8 cellular contexts compared by ENCODE assay signal in the genomic region with DNA sequence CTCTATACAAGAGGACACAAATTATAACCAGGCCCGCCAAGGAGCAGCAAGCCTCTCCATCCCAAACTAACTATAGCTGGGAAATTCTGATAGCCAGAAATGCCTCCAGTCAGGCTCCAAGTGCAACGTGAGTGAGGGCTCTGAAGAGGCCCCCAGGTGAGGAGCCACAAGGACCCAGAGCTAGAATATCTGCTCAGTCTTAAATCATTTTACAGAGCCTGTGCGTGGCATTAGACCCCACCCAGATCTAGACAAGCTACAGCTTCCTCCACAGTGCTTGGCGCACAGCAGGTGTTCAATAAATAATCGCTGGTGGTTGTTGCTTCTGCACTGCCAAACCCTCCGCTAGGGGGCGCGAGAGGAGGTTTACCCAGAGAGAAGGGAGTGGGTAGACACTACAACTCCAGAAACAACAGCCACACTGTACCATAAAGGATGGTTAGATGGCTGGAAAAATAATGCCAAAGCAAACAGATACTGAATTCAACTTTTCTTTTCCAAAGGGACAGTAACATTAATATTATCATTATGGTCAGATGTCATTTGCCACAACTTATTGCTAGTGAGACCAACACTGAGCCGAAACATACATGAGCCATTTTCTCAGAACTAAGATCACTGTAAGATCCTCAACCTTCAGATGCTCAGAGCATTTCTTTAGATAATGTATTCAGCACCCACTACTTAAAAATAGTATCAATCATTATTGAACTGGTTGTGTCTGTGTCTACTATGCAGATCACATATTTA. TPM values are rescaled to one million over a fixed set of nuclear protein-coding genes. Genes with fewer than 3 reads are reported as not detected.
DNase-seq lines count a peak whose midpoint lies in the region; ATAC-seq, FAIRE-seq and TF ChIP-seq lines count a peak whose summit lies in the region.

No MANE protein-coding gene starts in this region.

- H3K4me2 ChIP-seq in HepG2 (ENCODE audit: low read depth, low read length) = no peak overlapping the region

- H3K27ac Mint-ChIP-seq in activated CD8-positive, alpha-beta T cell treated with anti-CD3 and anti-CD28 coated beads, Interleukin-2, amount 10 ng/mL, durations not matched to agents 7 days and 5 days = no peak overlapping the region
- H3K27ac Mint-ChIP-seq in stimulated activated memory B cell treated with anti-CD40 and anti-IgM and Interleukin-4, amounts not matched to agents 10 μg/mL and 1 μg/mL and 100 μg/mL, for 72 hours = no peak overlapping the region

- no peak overlapping the region for H3K27ac ChIP-seq in HepG2 (ENCODE audit: extremely low read length, insufficient read depth, low read length)

- intact Hi-C loops in HepG2 (cut with micrococcal nuclease; ENCODE audit: unreplicated experiment) = loop anchor here (10.0 kb wide), 2 partner anchors 253 to 1207 kb away; no protein-coding TSS in a partner anchor

- no peaks in the 10 kb centered on the region for H4K20me1 ChIP-seq in HepG2 (ENCODE audit: insufficient read depth, low read length)

- no peaks in the 10 kb centered on the region for H3K36me3 Mint-ChIP-seq in activated CD8-positive, alpha-beta T cell treated with anti-CD3 and anti-CD28 coated beads, Interleukin-2, amount 10 ng/mL, durations not matched to agents 7 days and 5 days (ENCODE audit: low read depth)
- H3K36me3 Mint-ChIP-seq in stimulated activated memory B cell treated with anti-CD40 and anti-IgM and Interleukin-4, amounts not matched to agents 10 μg/mL and 1 μg/mL and 100 μg/mL, for 72 hours = no peaks in the 10 kb centered on the region

- H3K4me3 ChIP-seq in H7 (ENCODE audit: insufficient read depth, low read depth, low read length) (no peak overlapping the region), HepG2 (replicated peaks in 1 of 3; ENCODE audit: insufficient read depth in 1 of 3, low read depth in 2 of 3, low read length in 3 of 3) (no peak overlapping the region)

- H3K4me1 Mint-ChIP-seq in activated CD8-positive, alpha-beta T cell treated with anti-CD3 and anti-CD28 coated beads, Interleukin-2, amount 10 ng/mL, durations not matched to agents 7 days and 5 days (ENCODE audit: low read depth) = no peaks in the 10 kb centered on the region
- H3K4me1 Mint-ChIP-seq in stimulated activated memory B cell treated with anti-CD40 and anti-IgM and Interleukin-4, amounts not matched to agents 10 μg/mL and 1 μg/mL and 100 μg/mL, for 72 hours = no peaks in the 10 kb centered on the region

- BruUV-seq in HepG2 (replicated peaks; lab: Mats Ljungman, UMichigan) = no TSS peak

- peak; percentile 77 for TF ChIP-seq CTCF in HepG2 (CRISPR knock-in tag; IDR thresholded peaks at IDR 0.05)

- peak; percentile 28 for DNase-seq in activated T-cell treated with anti-CD3 and anti-CD28 coated beads for 48 hours (ENCODE audit: low read depth)
- no peak for DNase-seq in activated T-cell treated with anti-CD3 and anti-CD28 coated beads for 4 hours
- DNase-seq in H7 = peak; percentile 78
- DNase-seq in MV-4-11 (lab: John Stamatoyannopoulos, UW) = peak; percentile 25
- peak; percentile 55 for DNase-seq in activated CD8-positive, alpha-beta T cell treated with anti-CD3 and anti-CD28 coated beads, Interleukin-2, amount 10 ng/mL, durations not matched to agents 7 days and 5 days
- DNase-seq in HepG2 (ENCODE audit: low spot score) = peak; percentile 23
- no peak for DNase-seq in KG1 (lab: John Stamatoyannopoulos, UW)

- H3K9me3 ChIP-seq in HepG2 (ENCODE audit: low read length) = no peaks in the 10 kb centered on the region

- H3K4me1 ChIP-seq in HepG2 (ENCODE audit: insufficient read depth, low read length) = no peaks in the 10 kb centered on the region

- POLR2A ChIA-PET in activated CD8-positive, alpha-beta T cell treated with anti-CD3 and anti-CD28 coated beads, Interleukin-2, amount 10 ng/mL, durations not matched to agents 7 days and 5 days (lab: Charles Lee) = interaction anchor here (0.6 kb wide), 1 partner anchor 14 kb away, joined by 4 read pairs; no protein-coding TSS in a partner anchor
- POLR2A ChIA-PET in HepG2 (lab: Yijun Ruan, JAX) = no interaction called here

- peaks cover 86% of the 10 kb centered on the region for H3K27me3 ChIP-seq in H7 (ENCODE audit: control insufficient read depth, insufficient read depth, low read length)
- peaks cover 3 to 34% of the 10 kb centered on the region in 2 experiments; a peak in 3 of 5 replicates for H3K27me3 ChIP-seq in HepG2 (ENCODE audit: control insufficient read depth in 1 of 2, insufficient read depth in 2 of 2, low read length in 2 of 2)

- WGBS in HepG2 (ENCODE audit: low lambda C conversion rate) = 9% methylated on average over 9 of the region's 9 CpGs

- H2AFZ ChIP-seq in HepG2 (ENCODE audit: low read length) = no peak overlapping the region

- CTCF ChIA-PET in activated CD8-positive, alpha-beta T cell treated with anti-CD3 and anti-CD28 coated beads, Interleukin-2, amount 10 ng/mL, durations not matched to agents 7 days and 5 days (lab: Charles Lee) = interaction anchor here (0.7 to 1.2 kb wide), 2 partner anchors 27 to 70 kb away, joined by 3 read pairs; no protein-coding TSS in a partner anchor
- CTCF ChIA-PET in HepG2 (lab: Yijun Ruan, JAX; ENCODE audit: low intra/inter-chr PET ratio, low total read pairs) = interaction anchor here (1.2 kb wide), 1 partner anchor 1586 kb away, joined by 3 read pairs; no protein-coding TSS in a partner anchor

- no peaks in the 10 kb centered on the region for H3K79me2 ChIP-seq in HepG2 (ENCODE audit: insufficient read depth, low read length)

- no peak for TF ChIP-seq EP300 in HepG2 (IDR thresholded peaks at IDR 0.05; ENCODE audit: low read depth in 2 of 2, low read length in 2 of 2)
- TF ChIP-seq EP300 in HepG2 (CRISPR knock-in tag; IDR thresholded peaks at IDR 0.05; ENCODE audit: borderline replicate concordance) = no peak

- in situ Hi-C loops in HepG2 (cut with HindIII; ENCODE audit: extremely low pct_ligation_motif_present, low pct_unique_long_range_greater_than_20kb) = no loop called here

- H3K9me3 Mint-ChIP-seq in activated CD8-positive, alpha-beta T cell treated with anti-CD3 and anti-CD28 coated beads, Interleukin-2, amount 10 ng/mL, durations not matched to agents 7 days and 5 days (ENCODE audit: insufficient read depth) = no peaks in the 10 kb centered on the region
- H3K9me3 Mint-ChIP-seq in stimulated activated memory B cell treated with anti-CD40 and anti-IgM and Interleukin-4, amounts not matched to agents 10 μg/mL and 1 μg/mL and 100 μg/mL, for 72 hours = peaks cover 10% of the 10 kb centered on the region

- H3K27me3 Mint-ChIP-seq in activated CD8-positive, alpha-beta T cell treated with anti-CD3 and anti-CD28 coated beads, Interleukin-2, amount 10 ng/mL, durations not matched to agents 7 days and 5 days (ENCODE audit: low read depth) = peaks cover 45% of the 10 kb centered on the region
- peaks cover 57% of the 10 kb centered on the region for H3K27me3 Mint-ChIP-seq in stimulated activated memory B cell treated with anti-CD40 and anti-IgM and Interleukin-4, amounts not matched to agents 10 μg/mL and 1 μg/mL and 100 μg/mL, for 72 hours

- no peak for ATAC-seq in activated CD8-positive, alpha-beta T cell treated with anti-CD3 and anti-CD28 coated beads, Interleukin-2, amount 10 ng/mL, durations not matched to agents 7 days and 5 days
- ATAC-seq in HepG2 = peak; percentile 91
- no peak for ATAC-seq in stimulated activated memory B cell treated with anti-CD40 and anti-IgM and Interleukin-4, amounts not matched to agents 10 μg/mL and 1 μg/mL and 100 μg/mL, for 72 hours

- no peak for TF ChIP-seq POLR2A in HepG2 (IDR thresholded peaks at IDR 0.05; ENCODE audit: insufficient read depth in 1 of 2, low read depth in 2 of 2, low read length in 2 of 2)

- no peak overlapping the region for H3K9ac ChIP-seq in HepG2 (ENCODE audit: insufficient read depth, low read depth, low read length)

- no peak for FAIRE-seq in HepG2 (lab: Jason Lieb, UNC)

- no peak for TF ChIP-seq RAD21 in HepG2 (CRISPR knock-in tag; IDR thresholded peaks at IDR 0.05)

- H3K36me3 ChIP-seq in H7 (replicated peaks; ENCODE audit: control insufficient read depth, insufficient read depth, low read length) (no peaks in the 10 kb centered on the region), HepG2 (replicated peaks in 1 of 2; ENCODE audit: control insufficient read depth in 1 of 2, insufficient read depth in 2 of 2, low read length in 2 of 2) (no peaks in the 10 kb centered on the region)

- no peak overlapping the region for H3K4me3 Mint-ChIP-seq in activated CD8-positive, alpha-beta T cell treated with anti-CD3 and anti-CD28 coated beads, Interleukin-2, amount 10 ng/mL, durations not matched to agents 7 days and 5 days
- no peak overlapping the region for H3K4me3 Mint-ChIP-seq in stimulated activated memory B cell treated with anti-CD40 and anti-IgM and Interleukin-4, amounts not matched to agents 10 μg/mL and 1 μg/mL and 100 μg/mL, for 72 hours

RNA-seq across cellular contexts. Expression of a gene that starts 44.5 kb away (rescaled TPM):
- 0.59 TPM in 1 of 2 replicates, not detected in the other for total RNA-seq in H7 (2014; rRNA removed; shearing (Covaris generic))
- not detected for total RNA-seq in activated CD8-positive, alpha-beta T cell treated with anti-CD3 and anti-CD28 coated beads, Interleukin-2, amount 10 ng/mL, durations not matched to agents 7 days and 5 days
- not detected in 2 replicates for total RNA-seq in HepG2 (2016; rRNA removed; fragmentation: Illumina TruSeq; extraction: Trizol)
- total RNA-seq in HepG2 (2016; cell fraction: cytosol; rRNA removed; fragmentation: Illumina TruSeq; extraction: Trizol; ENCODE audit: low read depth) = not detected in 2 replicates
- not detected in 2 replicates for total RNA-seq in HepG2 (2016; cell fraction: insoluble cytoplasmic fraction; rRNA removed; fragmentation: Illumina TruSeq; extraction: Trizol)
- not detected in 2 replicates for total RNA-seq in HepG2 (2016; cell fraction: membrane; rRNA removed; fragmentation: Illumina TruSeq; extraction: Trizol)
- total RNA-seq in HepG2 (2016; cell fraction: nucleus; rRNA removed; fragmentation: Illumina TruSeq; extraction: Trizol) = not detected in 2 replicates
- not detected in 2 replicates for polyA plus RNA-seq in HepG2 (2011; rRNA removed)
- polyA plus RNA-seq in HepG2 (2011; cell fraction: cytosol; rRNA removed) = not detected in 2 replicates
- not detected in 2 replicates for polyA plus RNA-seq in HepG2 (2011; cell fraction: nucleus; rRNA removed)
- not detected in 2 replicates for polyA plus RNA-seq in HepG2 (2012)
- polyA plus RNA-seq in HepG2 (2016; cell fraction: cytosol; fragmentation: Illumina TruSeq; extraction: Trizol; ENCODE audit: low read depth) = not detected in 2 replicates
- polyA plus RNA-seq in HepG2 (2016; cell fraction: insoluble cytoplasmic fraction; fragmentation: Illumina TruSeq; extraction: Trizol; ENCODE audit: low read depth) = not detected in 2 replicates
- not detected in 2 replicates for polyA plus RNA-seq in HepG2 (2016; cell fraction: membrane; fragmentation: Illumina TruSeq; extraction: Trizol; ENCODE audit: low read depth)
- polyA plus RNA-seq in HepG2 (2016; cell fraction: nucleus; fragmentation: Illumina TruSeq; extraction: Trizol; ENCODE audit: insufficient read depth, low read depth) = not detected in 2 replicates
- not detected in 2 replicates for polyA minus RNA-seq in HepG2 (2011; rRNA and poly(A)+ RNA removed; ENCODE audit: low replicate concordance)
- polyA minus RNA-seq in HepG2 (2011; cell fraction: cytosol; rRNA and poly(A)+ RNA removed) = not detected in 2 replicates
- polyA minus RNA-seq in HepG2 (2011; cell fraction: nucleus; rRNA and poly(A)+ RNA removed) = not detected in 2 replicates

RNA-seq across cellular contexts. Expression of a gene that starts 47.3 kb away (rescaled TPM):
- 2.0 and 3.5 TPM in 2 replicates for total RNA-seq in H7 (2014; rRNA removed; shearing (Covaris generic))
- not detected for total RNA-seq in activated CD8-positive, alpha-beta T cell treated with anti-CD3 and anti-CD28 coated beads, Interleukin-2, amount 10 ng/mL, durations not matched to agents 7 days and 5 days
- total RNA-seq in HepG2 (2016; rRNA removed; fragmentation: Illumina TruSeq; extraction: Trizol) = not detected in 2 replicates
- not detected in 2 replicates for total RNA-seq in HepG2 (2016; cell fraction: cytosol; rRNA removed; fragmentation: Illumina TruSeq; extraction: Trizol; ENCODE audit: low read depth)
- total RNA-seq in HepG2 (2016; cell fraction: insoluble cytoplasmic fraction; rRNA removed; fragmentation: Illumina TruSeq; extraction: Trizol) = not detected in 2 replicates
- total RNA-seq in HepG2 (2016; cell fraction: membrane; rRNA removed; fragmentation: Illumina TruSeq; extraction: Trizol) = not detected in 2 replicates
- total RNA-seq in HepG2 (2016; cell fraction: nucleus; rRNA removed; fragmentation: Illumina TruSeq; extraction: Trizol) = not detected in 2 replicates
- not detected in 2 replicates for polyA plus RNA-seq in HepG2 (2011; rRNA removed)
- polyA plus RNA-seq in HepG2 (2011; cell fraction: cytosol; rRNA removed) = not detected in 2 replicates
- not detected in 2 replicates for polyA plus RNA-seq in HepG2 (2011; cell fraction: nucleus; rRNA removed)
- polyA plus RNA-seq in HepG2 (2012) = not detected in 2 replicates
- polyA plus RNA-seq in HepG2 (2016; cell fraction: cytosol; fragmentation: Illumina TruSeq; extraction: Trizol; ENCODE audit: low read depth) = not detected in 2 replicates
- not detected in 2 replicates for polyA plus RNA-seq in HepG2 (2016; cell fraction: insoluble cytoplasmic fraction; fragmentation: Illumina TruSeq; extraction: Trizol; ENCODE audit: low read depth)
- polyA plus RNA-seq in HepG2 (2016; cell fraction: membrane; fragmentation: Illumina TruSeq; extraction: Trizol; ENCODE audit: low read depth) = not detected in 2 replicates
- polyA plus RNA-seq in HepG2 (2016; cell fraction: nucleus; fragmentation: Illumina TruSeq; extraction: Trizol; ENCODE audit: insufficient read depth, low read depth) = not detected in 2 replicates
- not detected in 2 replicates for polyA minus RNA-seq in HepG2 (2011; rRNA and poly(A)+ RNA removed; ENCODE audit: low replicate concordance)
- polyA minus RNA-seq in HepG2 (2011; cell fraction: cytosol; rRNA and poly(A)+ RNA removed) = not detected in 2 replicates
- not detected in 2 replicates for polyA minus RNA-seq in HepG2 (2011; cell fraction: nucleus; rRNA and poly(A)+ RNA removed)

Comparison
In these comparisons a context has a peak if more than half of its experiments do, and no peak if none do; other contexts are left out.
1. DNase-seq: peak in activated T-cell treated with anti-CD3 and anti-CD28 coated beads for 48 hours (single experiment), H7 (single experiment), MV-4-11 (single experiment), activated CD8-positive, alpha-beta T cell treated with anti-CD3 and anti-CD28 coated beads, Interleukin-2, amount 10 ng/mL, durations not matched to agents 7 days and 5 days (single experiment) and HepG2 (single experiment); none in activated T-cell treated with anti-CD3 and anti-CD28 coated beads for 4 hours (single experiment) and KG1 (single experiment).